ENCODE assay signal across 18 cellular contexts in the genomic region with DNA sequence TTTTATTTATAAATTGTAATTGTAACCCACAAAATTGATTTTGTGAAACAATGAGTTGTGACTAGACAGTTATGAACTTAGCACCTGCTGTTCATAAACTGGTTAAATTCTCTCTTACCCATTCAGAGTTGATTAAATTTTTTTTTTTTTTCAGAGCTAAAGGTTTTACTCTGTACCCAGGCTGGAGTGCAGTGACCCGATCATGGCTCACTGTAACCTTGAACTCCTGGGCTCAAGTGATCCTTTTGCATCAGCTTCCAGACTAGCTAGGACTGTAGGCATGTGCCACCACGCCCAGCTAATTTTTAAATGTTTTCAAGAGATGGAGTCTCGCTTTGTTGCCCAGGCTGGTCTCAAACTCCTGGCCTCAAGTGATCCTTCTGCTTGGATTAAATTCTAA. TPM values are rescaled to one million over a fixed set of nuclear protein-coding genes. Genes with fewer than 3 reads are reported as not detected.
DNase-seq lines count a peak whose midpoint lies in the region; ATAC-seq and TF ChIP-seq lines count a peak whose summit lies in the region.
"Had no signal": no experiment of that assay in that cellular context is flagged by ENCODE, and none has a peak within 500 bp of the region (broad histone marks: within the 10 kb centered on the region; RNA-seq: fewer than 3 reads in every experiment).

No MANE protein-coding gene starts in this region.

- H3K4me2 ChIP-seq in GM23338 (peak overlapping the region; percentile 95), SU-DHL-6 (ENCODE audit: low read depth, low read length, poor library complexity, severe bottlenecking) (peak overlapping the region; percentile 84)

- peak overlapping the region; percentile 36 for H3K4me3 Mint-ChIP-seq in GM23338
- peak overlapping the region; percentile 98 for H3K4me3 Mint-ChIP-seq in natural killer cell treated with Interleukin-12 subunit alpha and Interleukin-12 subunit beta and Interleukin-15 and Interleukin-18, amount 100 ng/mL, for 72 hours
- no peak overlapping the region for H3K4me3 Mint-ChIP-seq in activated T-cell treated with anti-CD3 and anti-CD28 coated beads, Interleukin-2, amount 50 U/mL, for 72 hours

- H3K9me2 ChIP-seq in GM23338 (ENCODE audit: insufficient read depth) (no peaks in the 10 kb centered on the region), SU-DHL-6 (replicated peaks; ENCODE audit: insufficient read depth, low read length) (no peaks in the 10 kb centered on the region)

- no peak for TF ChIP-seq CTCF in GM23338 (conservative IDR thresholded peaks at IDR 0.05; ENCODE audit: low read depth in 2 of 2)
- TF ChIP-seq CTCF in SU-DHL-6 (IDR thresholded peaks at IDR 0.05; ENCODE audit: insufficient read depth, low read length, poor library complexity, severe bottlenecking) = no peak

- H3K9me3 ChIP-seq in SU-DHL-6 (ENCODE audit: insufficient read depth, low read length) = 0 out of 2 replicates have a peak, but pooled peaks cover 3% of the 10 kb centered on the region
- no peaks in the 10 kb centered on the region for H3K9me3 ChIP-seq in iPS-15b (ENCODE audit: control insufficient read depth, insufficient read depth, low read length)

- no peaks in the 10 kb centered on the region for H4K20me1 ChIP-seq in GM23338 (replicated peaks; ENCODE audit: insufficient read depth)
- no peaks in the 10 kb centered on the region for H4K20me1 ChIP-seq in SU-DHL-6 (ENCODE audit: low read depth, low read length)

- ATAC-seq in GM23338 (no peak), GM18858 (IDR thresholded peaks at IDR 0.05; ENCODE audit: unreplicated experiment) (no peak)
- no peak for ATAC-seq in natural killer cell treated with Interleukin-12 subunit alpha and Interleukin-12 subunit beta and Interleukin-15 and Interleukin-18, amount 100 ng/mL, for 72 hours
- no peak for ATAC-seq in activated T-cell treated with anti-CD3 and anti-CD28 coated beads, Interleukin-2, amount 50 U/mL, for 72 hours (replicated peaks in 1 of 2)
- ATAC-seq: GM12878 had no signal

- peaks cover 47% of the 10 kb centered on the region for H3K36me3 Mint-ChIP-seq in GM23338 (ENCODE audit: low read depth)
- H3K36me3 Mint-ChIP-seq in natural killer cell treated with Interleukin-12 subunit alpha and Interleukin-12 subunit beta and Interleukin-15 and Interleukin-18, amount 100 ng/mL, for 72 hours = no peaks in the 10 kb centered on the region
- H3K36me3 Mint-ChIP-seq in activated T-cell treated with anti-CD3 and anti-CD28 coated beads, Interleukin-2, amount 50 U/mL, for 72 hours (ENCODE audit: insufficient read depth in 2 of 2) = no peaks in the 10 kb centered on the region

- peaks cover 45% of the 10 kb centered on the region for H3K4me1 ChIP-seq in GM23338 (ENCODE audit: insufficient read depth)
- peaks cover 18% of the 10 kb centered on the region for H3K4me1 ChIP-seq in iPS-15b (ENCODE audit: control insufficient read depth, insufficient read depth, low read length)

- peaks cover 52% of the 10 kb centered on the region for H3K79me2 ChIP-seq in GM23338 (replicated peaks; ENCODE audit: insufficient read depth)
- peaks cover 16% of the 10 kb centered on the region; the same call in 1 of the 2 replicates for H3K79me2 ChIP-seq in SU-DHL-6 (ENCODE audit: insufficient read depth, low read length)

- H3K27me3 ChIP-seq in GM23338 (ENCODE audit: insufficient read depth) (no peaks in the 10 kb centered on the region), SU-DHL-6 (ENCODE audit: low read length) (no peaks in the 10 kb centered on the region), iPS-15b (ENCODE audit: control insufficient read depth, insufficient read depth, low read length) (no peaks in the 10 kb centered on the region)

- H3K9ac ChIP-seq in SU-DHL-6 (ENCODE audit: low read length) (no peak overlapping the region), iPS-15b (ENCODE audit: low read depth, low read length) (no peak overlapping the region)
- H3K9ac ChIP-seq: GM23248, KMS-11 had no signal

- H3K27ac ChIP-seq in GM23338 (ENCODE audit: low read depth) (no peak overlapping the region), SU-DHL-6 (ENCODE audit: low read depth, low read length) (no peak overlapping the region)
- H3K27ac ChIP-seq: GM23248, KMS-11 had no signal

- H3F3A ChIP-seq in GM23338 (replicated peaks; ENCODE audit: low read depth) (peaks cover 11% of the 10 kb centered on the region; the same call in 1 of the 2 replicates), SU-DHL-6 (ENCODE audit: insufficient read depth) (no peaks in the 10 kb centered on the region)

- H2AFZ ChIP-seq in GM23338 (no peak overlapping the region), SU-DHL-6 (ENCODE audit: low read depth, low read length, severe bottlenecking) (no peak overlapping the region)

- H3K36me3 ChIP-seq in GM23338 (ENCODE audit: insufficient read depth) (no peaks in the 10 kb centered on the region), SU-DHL-6 (ENCODE audit: low read length) (no peaks in the 10 kb centered on the region; the same call in 1 of the 2 replicates), iPS-15b (ENCODE audit: control insufficient read depth, insufficient read depth, low read length) (no peaks in the 10 kb centered on the region)

- peaks cover 51% of the 10 kb centered on the region for H3K4me1 Mint-ChIP-seq in GM23338
- peaks cover 16 to 17% of the 10 kb centered on the region in 2 donors for H3K4me1 Mint-ChIP-seq in natural killer cell treated with Interleukin-12 subunit alpha and Interleukin-12 subunit beta and Interleukin-15 and Interleukin-18, amount 100 ng/mL, for 72 hours (ENCODE audit: low read depth in 2 of 2)
- peaks cover 24% of the 10 kb centered on the region for H3K4me1 Mint-ChIP-seq in activated T-cell treated with anti-CD3 and anti-CD28 coated beads, Interleukin-2, amount 50 U/mL, for 72 hours (ENCODE audit: low read depth)

- H3K9me3 Mint-ChIP-seq in GM23338 = peaks cover 30% of the 10 kb centered on the region
- no peaks in the 10 kb centered on the region for H3K9me3 Mint-ChIP-seq in natural killer cell treated with Interleukin-12 subunit alpha and Interleukin-12 subunit beta and Interleukin-15 and Interleukin-18, amount 100 ng/mL, for 72 hours
- H3K9me3 Mint-ChIP-seq in activated T-cell treated with anti-CD3 and anti-CD28 coated beads, Interleukin-2, amount 50 U/mL, for 72 hours = no peaks in the 10 kb centered on the region

- no peak for DNase-seq in GM23338 (ENCODE audit: low spot score)
- DNase-seq in natural killer cell treated with Interleukin-12 subunit alpha and Interleukin-12 subunit beta and Interleukin-15 and Interleukin-18, amount 100 ng/mL, for 72 hours (ENCODE audit: low spot score) = no peak
- no peak for DNase-seq in activated T-cell treated with anti-CD3 and anti-CD28 coated beads, Interleukin-2, amount 50 U/mL, for 72 hours
- no peak for DNase-seq in GDM1 (lab: John Stamatoyannopoulos, UW)
- DNase-seq in AML-193 (lab: John Stamatoyannopoulos, UW) = no peak
- DNase-seq: Caco-2, GM23248, NCI-H1105 treated with DMSO at 0.1 percent for 48 hours, NCI-H2029, NCI-H2171 treated with DMSO at 0.1 percent for 48 hours, NCI-H510A, NCI-H82, SIG-M5 had no signal

- H3K4me3 ChIP-seq in GM23338 (peak overlapping the region; percentile 88), SU-DHL-6 (ENCODE audit: insufficient read depth, low read length, poor library complexity, severe bottlenecking) (no peak overlapping the region), iPS-15b (ENCODE audit: low read depth, low read length) (peak overlapping the region; percentile 55)

- peaks cover 4% of the 10 kb centered on the region for H3K27me3 Mint-ChIP-seq in GM23338 (ENCODE audit: insufficient read depth, low read depth, poor library complexity)
- peaks cover 4 to 11% of the 10 kb centered on the region in 2 donors for H3K27me3 Mint-ChIP-seq in natural killer cell treated with Interleukin-12 subunit alpha and Interleukin-12 subunit beta and Interleukin-15 and Interleukin-18, amount 100 ng/mL, for 72 hours
- H3K27me3 Mint-ChIP-seq in activated T-cell treated with anti-CD3 and anti-CD28 coated beads, Interleukin-2, amount 50 U/mL, for 72 hours (ENCODE audit: low read depth) = no peaks in the 10 kb centered on the region

- 0 out of 2 replicates have a peak overlapping the region, but pooled peaks have one; percentile 28 for H3K27ac Mint-ChIP-seq in GM23338
- no peak overlapping the region for H3K27ac Mint-ChIP-seq in natural killer cell treated with Interleukin-12 subunit alpha and Interleukin-12 subunit beta and Interleukin-15 and Interleukin-18, amount 100 ng/mL, for 72 hours
- H3K27ac Mint-ChIP-seq in activated T-cell treated with anti-CD3 and anti-CD28 coated beads, Interleukin-2, amount 50 U/mL, for 72 hours = no peak overlapping the region

TF ChIP-seq in GM23338, 12 proteins besides CTCF, POLR2A, EP300 and RAD21 (continues in another document):
- TF ChIP-seq ZNF114 (CRISPR knock-in tag; IDR thresholded peaks at IDR 0.05) = no peak
- no peak for TF ChIP-seq ZNF331 (CRISPR knock-in tag; IDR thresholded peaks at IDR 0.05; ENCODE audit: low read depth)
- TF ChIP-seq, protein P1, sequence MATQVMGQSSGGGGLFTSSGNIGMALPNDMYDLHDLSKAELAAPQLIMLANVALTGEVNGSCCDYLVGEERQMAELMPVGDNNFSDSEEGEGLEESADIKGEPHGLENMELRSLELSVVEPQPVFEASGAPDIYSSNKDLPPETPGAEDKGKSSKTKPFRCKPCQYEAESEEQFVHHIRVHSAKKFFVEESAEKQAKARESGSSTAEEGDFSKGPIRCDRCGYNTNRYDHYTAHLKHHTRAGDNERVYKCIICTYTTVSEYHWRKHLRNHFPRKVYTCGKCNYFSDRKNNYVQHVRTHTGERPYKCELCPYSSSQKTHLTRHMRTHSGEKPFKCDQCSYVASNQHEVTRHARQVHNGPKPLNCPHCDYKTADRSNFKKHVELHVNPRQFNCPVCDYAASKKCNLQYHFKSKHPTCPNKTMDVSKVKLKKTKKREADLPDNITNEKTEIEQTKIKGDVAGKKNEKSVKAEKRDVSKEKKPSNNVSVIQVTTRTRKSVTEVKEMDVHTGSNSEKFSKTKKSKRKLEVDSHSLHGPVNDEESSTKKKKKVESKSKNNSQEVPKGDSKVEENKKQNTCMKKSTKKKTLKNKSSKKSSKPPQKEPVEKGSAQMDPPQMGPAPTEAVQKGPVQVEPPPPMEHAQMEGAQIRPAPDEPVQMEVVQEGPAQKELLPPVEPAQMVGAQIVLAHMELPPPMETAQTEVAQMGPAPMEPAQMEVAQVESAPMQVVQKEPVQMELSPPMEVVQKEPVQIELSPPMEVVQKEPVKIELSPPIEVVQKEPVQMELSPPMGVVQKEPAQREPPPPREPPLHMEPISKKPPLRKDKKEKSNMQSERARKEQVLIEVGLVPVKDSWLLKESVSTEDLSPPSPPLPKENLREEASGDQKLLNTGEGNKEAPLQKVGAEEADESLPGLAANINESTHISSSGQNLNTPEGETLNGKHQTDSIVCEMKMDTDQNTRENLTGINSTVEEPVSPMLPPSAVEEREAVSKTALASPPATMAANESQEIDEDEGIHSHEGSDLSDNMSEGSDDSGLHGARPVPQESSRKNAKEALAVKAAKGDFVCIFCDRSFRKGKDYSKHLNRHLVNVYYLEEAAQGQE (IDR thresholded peaks at IDR 0.05; ENCODE audit: unreplicated experiment) = no peak

RNA-seq across cellular contexts. Expression of a gene that starts 1.9 kb away (rescaled TPM):
- total RNA-seq in GM23338 (2014; rRNA removed; shearing (Covaris generic)) = 277 and 326 TPM in 2 replicates
- 328 and 332 TPM in 2 replicates for polyA plus RNA-seq in GM23338 (2016; fragmentation: Nextera tagmentation; extraction: Ambion mirVana)
- total RNA-seq in natural killer cell treated with Interleukin-12 subunit alpha and Interleukin-12 subunit beta and Interleukin-15 and Interleukin-18, amount 100 ng/mL, for 72 hours = 100 to 1,000 TPM; 100 to 121 TPM
- total RNA-seq in activated T-cell treated with anti-CD3 and anti-CD28 coated beads, Interleukin-2, amount 50 U/mL, for 72 hours = 10 to 100 TPM; 63.1 to 90.6 TPM

Comparison
In these comparisons a context has a peak if more than half of its experiments do, and no peak if none do; other contexts are left out.
1. H3K4me3 Mint-ChIP-seq: peak in GM23338 (single experiment) and natural killer cell treated with Interleukin-12 subunit alpha and Interleukin-12 subunit beta and Interleukin-15 and Interleukin-18, amount 100 ng/mL, for 72 hours (single experiment); none in activated T-cell treated with anti-CD3 and anti-CD28 coated beads, Interleukin-2, amount 50 U/mL, for 72 hours (0 of 2).